In genomic region chr16:83891742-83892141, GRCh38 we compare ENCODE assay signal across 27 cellular contexts.
"Had no signal": no experiment of that assay in that cellular context is flagged by ENCODE, and none has a peak within 500 bp of the region (broad histone marks: within the 10 kb centered on the region; RNA-seq: fewer than 3 reads in every experiment).

No MANE protein-coding gene starts in this region.

- H3K4me1 Mint-ChIP-seq: memory B cell; natural killer cell; stimulated activated memory B cell treated with anti-CD40 and anti-IgM and Interleukin-4, amounts not matched to agents 10 μg/mL and 1 μg/mL and 100 μg/mL, for 72 hours had no signal

- H3K4me1 ChIP-seq: psoas muscle, sigmoid colon, spleen, tibial artery had no signal

- H3K9me3 Mint-ChIP-seq: natural killer cell had no signal

- H3K27ac ChIP-seq: dorsolateral prefrontal cortex, epithelial cell of prostate, gastrocnemius medialis, ovary, psoas muscle, sigmoid colon, skin epidermis, spleen, testis, tibial artery had no signal

- DNase-seq: dorsolateral prefrontal cortex; effector CD4-positive, alpha-beta T cell; foreskin fibroblast; gastrocnemius medialis; head of caudate nucleus; kidney; natural killer cell; occipital lobe; ovary; posterior cingulate gyrus; psoas muscle; right cardiac atrium; sigmoid colon; spleen; stimulated activated CD4-positive, alpha-beta T cell treated with anti-CD3 and anti-CD28 coated beads, Interleukin-4, amount 100 ng/mL, for 4 hours; stimulated activated naive CD8-positive, alpha-beta T cell treated with anti-CD3 and anti-CD28 coated beads, Interleukin-15, Interleukin-2, amounts not matched to agents 100 U/mL and 50 U/mL, for 24 hours; substantia nigra; testis; tibial artery had no signal

- H3K27me3 Mint-ChIP-seq: type B pancreatic cell had no signal

- H3K9me3 ChIP-seq: gastrocnemius medialis, ovary, sigmoid colon, testis had no signal

- ATAC-seq: esophagus mucosa; gastrocnemius medialis; left lobe of liver; natural killer cell; psoas muscle; right cardiac atrium; stimulated activated memory B cell treated with anti-CD40 and anti-IgM and Interleukin-4, amounts not matched to agents 10 μg/mL and 1 μg/mL and 100 μg/mL, for 72 hours; stimulated activated naive CD8-positive, alpha-beta T cell treated with anti-CD3 and anti-CD28 coated beads, Interleukin-15, Interleukin-2, amounts not matched to agents 100 U/mL and 50 U/mL, for 24 hours had no signal

- H3K36me3 Mint-ChIP-seq: natural killer cell; stimulated activated memory B cell treated with anti-CD40 and anti-IgM and Interleukin-4, amounts not matched to agents 10 μg/mL and 1 μg/mL and 100 μg/mL, for 72 hours; type B pancreatic cell had no signal

- H3K27ac Mint-ChIP-seq: memory B cell; natural killer cell; stimulated activated memory B cell treated with anti-CD40 and anti-IgM and Interleukin-4, amounts not matched to agents 10 μg/mL and 1 μg/mL and 100 μg/mL, for 72 hours; type B pancreatic cell had no signal

- H3K36me3 ChIP-seq: gastrocnemius medialis, ovary, sigmoid colon, spleen, tibial artery had no signal

- H3K27me3 ChIP-seq: dorsolateral prefrontal cortex, gastrocnemius medialis, ovary, sigmoid colon, spleen, testis, tibial artery had no signal

- H3K4me3 ChIP-seq: dorsolateral prefrontal cortex, gastrocnemius medialis, lung, ovary, psoas muscle, sigmoid colon, skin epidermis, spleen, testis, tibial artery had no signal

- H3K4me3 Mint-ChIP-seq: memory B cell; natural killer cell; stimulated activated memory B cell treated with anti-CD40 and anti-IgM and Interleukin-4, amounts not matched to agents 10 μg/mL and 1 μg/mL and 100 μg/mL, for 72 hours; type B pancreatic cell had no signal
